ENCODE assay signal across 17 cellular contexts in the genomic region with DNA sequence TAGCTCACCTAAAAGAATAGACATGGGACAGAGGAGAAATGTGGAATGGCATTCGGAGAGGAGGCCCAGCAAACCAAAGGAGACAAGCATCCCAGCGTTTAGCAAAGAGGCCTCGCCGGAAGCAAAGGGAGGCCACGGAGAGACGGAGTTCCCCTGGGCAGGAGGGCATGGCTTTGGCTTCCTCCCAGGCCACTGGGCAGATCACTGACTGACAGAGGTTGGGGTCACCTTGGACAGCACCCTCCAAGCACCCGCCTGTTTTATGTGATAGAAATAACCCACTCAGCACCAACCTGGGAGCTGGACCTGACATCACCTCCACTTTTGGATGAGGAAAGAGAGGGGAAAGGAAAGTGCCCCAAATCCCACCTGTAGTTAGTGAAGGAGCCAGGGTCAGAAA.
DNase-seq lines count a peak whose midpoint lies in the region; ATAC-seq and TF ChIP-seq lines count a peak whose summit lies in the region.
"Had no signal": no experiment of that assay in that cellular context is flagged by ENCODE, and none has a peak within 500 bp of the region (broad histone marks: within the 10 kb centered on the region; RNA-seq: fewer than 3 reads in every experiment).

No MANE protein-coding gene starts in this region.

- no peak for ATAC-seq in HCT116
- no peak for ATAC-seq in left lobe of liver
- ATAC-seq in psoas muscle, result no peak
- ATAC-seq in activated naive CD8-positive, alpha-beta T cell treated with anti-CD3 and anti-CD28 coated beads, Interleukin-2, amount 50 U/mL, for 24 hours, result no peak
- ATAC-seq: A549, GM12878, GM23338 had no signal

- no peak for TF ChIP-seq RAD21 in HCT116 (IDR thresholded peaks at IDR 0.05; ENCODE audit: low read depth)

- DNase-seq in H9, result peak; percentile 9
- no peak for DNase-seq in HCT116 (ENCODE audit: low read depth, low spot score)
- DNase-seq in left lobe of liver (ENCODE audit: low spot score), result peak; percentile 10
- peak; percentile 32 for DNase-seq in sigmoid colon
- DNase-seq in psoas muscle, result no peak
- no peak for DNase-seq in GM19238 (ENCODE audit: insufficient read length, low spot score)
- DNase-seq in activated naive CD8-positive, alpha-beta T cell treated with anti-CD3 and anti-CD28 coated beads, Interleukin-2, amount 50 U/mL, for 24 hours, result no peak
- DNase-seq in retina, result no peak
- DNase-seq: BE2C; CD4-positive, alpha-beta memory T cell; DMS79; H7; HFFc6 had no signal

- H3K9me3 ChIP-seq in H9 (ENCODE audit: control insufficient read depth, low read depth, low read length) (no peaks in the 10 kb centered on the region), HCT116 (ENCODE audit: control insufficient read depth in 1 of 2, insufficient read depth in 1 of 2, low read depth in 1 of 2, low read length in 2 of 2) (peaks cover 0 to 9% of the 10 kb centered on the region in 2 experiments; a peak in 2 of 4 replicates), sigmoid colon (no peaks in the 10 kb centered on the region), psoas muscle (no peaks in the 10 kb centered on the region)
- H3K9me3 ChIP-seq: A549, BE2C had no signal

- H3K9me3 Mint-ChIP-seq in H9, result peaks cover 2 to 9% of the 10 kb centered on the region in 2 experiments; a peak in 4 of 5 replicates
- H3K9me3 Mint-ChIP-seq in activated naive CD8-positive, alpha-beta T cell treated with anti-CD3 and anti-CD28 coated beads, Interleukin-2, amount 50 U/mL, for 24 hours, result peaks cover 19% of the 10 kb centered on the region

- H2BK120ac ChIP-seq in H9 (ENCODE audit: low read depth, low read length, poor library complexity, severe bottlenecking), result no peak overlapping the region

- H4K20me1 ChIP-seq in H9 (ENCODE audit: control insufficient read depth, insufficient read depth, insufficient read length) (no peaks in the 10 kb centered on the region), HCT116 (ENCODE audit: insufficient read depth) (no peaks in the 10 kb centered on the region)

- no peak overlapping the region for H4K8ac ChIP-seq in H9 (replicated peaks; ENCODE audit: insufficient read length, low read depth, low read length)

- no peak overlapping the region for H4K91ac ChIP-seq in H9 (ENCODE audit: insufficient read length, low read depth, low read length)

- no peak for TF ChIP-seq POLR2A in HCT116 (IDR thresholded peaks at IDR 0.05; ENCODE audit: borderline replicate concordance, extremely low read depth, insufficient read depth, insufficient read length)
- TF ChIP-seq POLR2A in sigmoid colon (IDR thresholded peaks at IDR 0.05), result no peak

- POLR2A ChIA-PET in HCT116 (lab: Charles Lee), result no interaction called here

- H3K27ac Mint-ChIP-seq in H9, result no peak overlapping the region; a peak in 1 of 7 replicates
- no peak overlapping the region for H3K27ac Mint-ChIP-seq in activated naive CD8-positive, alpha-beta T cell treated with anti-CD3 and anti-CD28 coated beads, Interleukin-2, amount 50 U/mL, for 24 hours
- H3K27ac Mint-ChIP-seq: CD4-positive, alpha-beta memory T cell; GM23338; HFFc6 had no signal

- H2BK5ac ChIP-seq in H9 (ENCODE audit: insufficient read length, low read length), result no peak overlapping the region

- no peak overlapping the region for H3K23ac ChIP-seq in H9 (ENCODE audit: insufficient read length, low read depth, low read length)

- H2AK5ac ChIP-seq in H9 (ENCODE audit: insufficient read length, low read length), result no peak overlapping the region

- no peaks in the 10 kb centered on the region for H3K79me1 ChIP-seq in H9 (ENCODE audit: insufficient read depth, low read depth, low read length, poor library complexity, severe bottlenecking)

- no peaks in the 10 kb centered on the region for H3K9me2 ChIP-seq in HCT116 (ENCODE audit: insufficient read depth)

- H3K4me3 ChIP-seq in HCT116 (replicated peaks in 1 of 2; ENCODE audit: low read depth in 1 of 2, low read length in 2 of 2), result no peak overlapping the region
- no peak overlapping the region for H3K4me3 ChIP-seq in sigmoid colon
- no peak overlapping the region for H3K4me3 ChIP-seq in psoas muscle
- H3K4me3 ChIP-seq: A549, GM12878, GM23338 had no signal

- H3K27me3 ChIP-seq in H9 (ENCODE audit: insufficient read depth, low read length) (no peaks in the 10 kb centered on the region), HCT116 (ENCODE audit: insufficient read depth, low read length) (no peaks in the 10 kb centered on the region), sigmoid colon (peaks cover 0 to 21% (median 0%) of the 10 kb centered on the region in 3 donors), psoas muscle (ENCODE audit: insufficient read depth in 3 of 3, low read length in 2 of 3) (peaks cover 0 to 7% (median 0%) of the 10 kb centered on the region in 3 donors)
- H3K27me3 ChIP-seq: BE2C had no signal

- H2BK15ac ChIP-seq in H9 (ENCODE audit: low read depth, low read length), result no peak overlapping the region

- BruUV-seq in HCT116 (replicated peaks; lab: Mats Ljungman, UMichigan), result no TSS peak

- no peak overlapping the region for H3K9ac ChIP-seq in H9 (ENCODE audit: extremely low read depth, insufficient read length, low read length)
- no peak overlapping the region for H3K9ac ChIP-seq in HCT116 (ENCODE audit: low read length)

- no peak overlapping the region for H3K18ac ChIP-seq in H9 (ENCODE audit: insufficient read length, low read depth, low read length)

- no peak overlapping the region for H3K4me2 ChIP-seq in H9 (ENCODE audit: insufficient read depth, insufficient read length, low read length)
- no peak overlapping the region for H3K4me2 ChIP-seq in HCT116 (ENCODE audit: low read length)
- H3K4me2 ChIP-seq: A549, GM23338 had no signal

- no peak overlapping the region for H2BK20ac ChIP-seq in H9 (ENCODE audit: low read depth, low read length, poor library complexity, severe bottlenecking)

- no peak for TF ChIP-seq CTCF in H9 (conservative IDR thresholded peaks at IDR 0.05)
- TF ChIP-seq CTCF in HCT116 (IDR thresholded peaks at IDR 0.05 in 2 of 3, conservative IDR thresholded peaks at IDR 0.05 in 1 of 3; ENCODE audit: borderline replicate concordance in 1 of 3, insufficient read depth in 1 of 3, low read depth in 2 of 3, low read length in 2 of 3), result no peak
- TF ChIP-seq CTCF in sigmoid colon (IDR thresholded peaks at IDR 0.05), result no peak
- TF ChIP-seq CTCF in psoas muscle (IDR thresholded peaks at IDR 0.05), result no peak

- peaks cover 3% of the 10 kb centered on the region for H3K27me3 Mint-ChIP-seq in H9 (ENCODE audit: low read depth)
- H3K27me3 Mint-ChIP-seq in activated naive CD8-positive, alpha-beta T cell treated with anti-CD3 and anti-CD28 coated beads, Interleukin-2, amount 50 U/mL, for 24 hours, result peaks cover 8% of the 10 kb centered on the region

- no peak overlapping the region for H3K27ac ChIP-seq in H9 (ENCODE audit: insufficient read length, low read depth, low read length)
- H3K27ac ChIP-seq in HCT116 (ENCODE audit: low read depth, low read length), result no peak overlapping the region
- H3K27ac ChIP-seq in sigmoid colon, result no peak overlapping the region
- no peak overlapping the region for H3K27ac ChIP-seq in psoas muscle
- H3K27ac ChIP-seq: A549, C4-2B had no signal

- RAD21 ChIA-PET in HCT116 (lab: Charles Lee; ENCODE audit: low non-redundant PET in 1 of 2, low total read pairs in 2 of 2, uncharacterized antibody in 2 of 2, unreplicated experiment in 2 of 2), result no interaction called here

- no peaks in the 10 kb centered on the region for H3K23me2 ChIP-seq in H9 (ENCODE audit: insufficient read length, low read depth, low read length, poor library complexity, severe bottlenecking)

- intact Hi-C loops in HCT116 (cut with micrococcal nuclease), result no loop called here
- intact Hi-C loops in sigmoid colon (cut with DNase I), result no loop called here
- intact Hi-C loops in psoas muscle (cut with DNase I), result no loop called here

- H3K79me2 ChIP-seq in H9 (ENCODE audit: insufficient read depth, low read length) (no peaks in the 10 kb centered on the region), HCT116 (ENCODE audit: insufficient read depth, low read length) (no peaks in the 10 kb centered on the region)

- no peak overlapping the region for H3K4ac ChIP-seq in H9 (ENCODE audit: low read depth, low read length)

- H2AFZ ChIP-seq in H9 (ENCODE audit: low read length) (no peak overlapping the region), HCT116 (ENCODE audit: low read depth, low read length, poor library complexity, severe bottlenecking) (no peak overlapping the region)
- H2AFZ ChIP-seq: GM23338 had no signal

- no peaks in the 10 kb centered on the region for H3K36me3 ChIP-seq in HCT116 (ENCODE audit: control insufficient read depth in 1 of 2, insufficient read depth in 2 of 2, low read length in 2 of 2)
- no peaks in the 10 kb centered on the region for H3K36me3 ChIP-seq in sigmoid colon
- no peaks in the 10 kb centered on the region for H3K36me3 ChIP-seq in psoas muscle (ENCODE audit: insufficient read depth in 1 of 2, low read depth in 1 of 2)
- H3K36me3 ChIP-seq: BE2C had no signal

- 0 out of 4 replicates have a peak, but pooled peaks cover 0 to 2% of the 10 kb centered on the region in 2 experiments for H3K4me1 Mint-ChIP-seq in H9
- H3K4me1 Mint-ChIP-seq in activated naive CD8-positive, alpha-beta T cell treated with anti-CD3 and anti-CD28 coated beads, Interleukin-2, amount 50 U/mL, for 24 hours, result peaks cover 4% of the 10 kb centered on the region
- H3K4me1 Mint-ChIP-seq: CD4-positive, alpha-beta memory T cell had no signal

- H2BK12ac ChIP-seq in H9 (ENCODE audit: insufficient read length, low read depth, low read length), result no peak overlapping the region

- no peak overlapping the region for H3K56ac ChIP-seq in H9 (ENCODE audit: insufficient read length, low read depth, low read length)

- no CpG with 5 or more reads among the region's 7 CpGs for WGBS in H9 (ENCODE audit: extremely low coverage, insufficient read length, low lambda C conversion rate)
- WGBS in sigmoid colon, 2 donors, result 83 to 89% methylated on average over 7 of the region's 7 CpGs
- WGBS in psoas muscle, 3 donors, result 78 to 89% (median 82%) methylated on average over 7 of the region's 7 CpGs

- H4K5ac ChIP-seq in H9 (ENCODE audit: insufficient read length, low read depth, low read length), result no peak overlapping the region

- H3K36me3 Mint-ChIP-seq in H9 (ENCODE audit: insufficient read depth in 1 of 3, low read depth in 3 of 3), result peaks cover 0 to 10% (median 0%) of the 10 kb centered on the region in 3 experiments; a peak in 4 of 7 replicates
- H3K36me3 Mint-ChIP-seq in activated naive CD8-positive, alpha-beta T cell treated with anti-CD3 and anti-CD28 coated beads, Interleukin-2, amount 50 U/mL, for 24 hours (ENCODE audit: low read depth), result peaks cover 1% of the 10 kb centered on the region
- H3K36me3 Mint-ChIP-seq: CD4-positive, alpha-beta memory T cell had no signal

- no peak overlapping the region for H3K4me3 Mint-ChIP-seq in H9
- no peak overlapping the region for H3K4me3 Mint-ChIP-seq in activated naive CD8-positive, alpha-beta T cell treated with anti-CD3 and anti-CD28 coated beads, Interleukin-2, amount 50 U/mL, for 24 hours
- H3K4me3 Mint-ChIP-seq: GM23338, HFFc6 had no signal

- no peak overlapping the region for H3T11ph ChIP-seq in H9 (ENCODE audit: low read length)

- H3K4me1 ChIP-seq in H9 (ENCODE audit: insufficient read depth, low read length) (no peaks in the 10 kb centered on the region), HCT116 (ENCODE audit: control insufficient read depth in 1 of 2, insufficient read depth in 2 of 2, low read length in 2 of 2) (peaks cover 0 to 5% of the 10 kb centered on the region in 2 experiments; a peak in 2 of 4 replicates), sigmoid colon (no peaks in the 10 kb centered on the region), psoas muscle (no peaks in the 10 kb centered on the region)
- H3K4me1 ChIP-seq: A549, BE2C had no signal

- TF ChIP-seq EP300 in sigmoid colon (IDR thresholded peaks at IDR 0.05), result no peak

- CTCF ChIA-PET in HCT116 (lab: Charles Lee), result no interaction called here

- H3K14ac ChIP-seq in H9 (ENCODE audit: insufficient read depth, low read length), result no peak overlapping the region

Comparison
In these comparisons a context has a peak if more than half of its experiments do, and no peak if none do; other contexts are left out.
1. DNase-seq: peak in H9 (single experiment), left lobe of liver (single experiment) and sigmoid colon (single experiment); none in HCT116 (single experiment), psoas muscle (0 of 2), GM19238 (single experiment), activated naive CD8-positive, alpha-beta T cell treated with anti-CD3 and anti-CD28 coated beads, Interleukin-2, amount 50 U/mL, for 24 hours (single experiment) and retina (single experiment).